Comparison of ENCODE assay signal across 9 cellular contexts in the genomic region with DNA sequence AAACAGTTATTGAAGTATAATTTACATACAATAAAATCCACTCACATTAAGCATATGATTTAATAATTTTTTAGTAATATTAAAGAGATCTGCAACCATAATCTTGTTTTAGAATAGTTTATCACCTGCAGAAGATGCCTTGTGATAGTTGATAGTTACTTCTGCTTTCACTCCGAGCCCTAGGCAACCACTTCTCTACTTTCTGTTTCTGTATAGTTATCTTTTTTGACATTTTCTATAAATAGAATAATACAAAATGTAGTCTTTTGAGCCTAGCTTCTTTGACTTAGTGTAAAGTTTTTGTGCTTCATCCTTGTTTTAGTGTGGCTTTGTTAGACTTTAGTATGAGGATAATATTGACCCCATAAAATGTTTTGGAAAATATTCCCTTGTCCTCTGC.
DNase-seq lines count a peak whose midpoint lies in the region; ATAC-seq and TF ChIP-seq lines count a peak whose summit lies in the region.
"Had no signal": no experiment of that assay in that cellular context is flagged by ENCODE, and none has a peak within 500 bp of the region (broad histone marks: within the 10 kb centered on the region; RNA-seq: fewer than 3 reads in every experiment).

No MANE protein-coding gene starts in this region.

- ATAC-seq in GM19395 (IDR thresholded peaks at IDR 0.05; ENCODE audit: unreplicated experiment) (peak; percentile 96), HG02973 (IDR thresholded peaks at IDR 0.05; ENCODE audit: unreplicated experiment) (peak; percentile 97), heart right ventricle (no peak)

- peaks cover 3 to 14% (median 10%) of the 10 kb centered on the region in 10 experiments; a peak in 17 of 20 replicates for H3K4me1 ChIP-seq in BLaER1 treated with 17β-estradiol and CSF1 and Interleukin-3, amounts not matched to agents 10 nM and 100 nM
- peaks cover 0 to 9% (median 0%) of the 10 kb centered on the region in 9 donors for H3K4me1 ChIP-seq in heart right ventricle

- H3K4me1 Mint-ChIP-seq in activated CD4-positive, alpha-beta T cell treated with anti-CD3 and anti-CD28 coated beads, Interleukin-2, amount 10 ng/mL, durations not matched to agents 24 days and 14 days, result peaks cover 2% of the 10 kb centered on the region

- peaks cover 0 to 23% (median 12%) of the 10 kb centered on the region in 11 experiments; a peak in 13 of 22 replicates for H3K36me3 ChIP-seq in BLaER1 treated with 17β-estradiol and CSF1 and Interleukin-3, amounts not matched to agents 10 nM and 100 nM
- H3K36me3 ChIP-seq in heart right ventricle, result peaks cover 0 to 26% (median 4%) of the 10 kb centered on the region in 9 donors

- 78 to 95% methylated on average over 1 of the region's 1 CpG for WGBS in heart right ventricle, 2 donors

- H3K36me3 Mint-ChIP-seq in activated CD4-positive, alpha-beta T cell treated with anti-CD3 and anti-CD28 coated beads, Interleukin-2, amount 10 ng/mL, durations not matched to agents 24 days and 14 days (ENCODE audit: low read depth), result peaks cover 23% of the 10 kb centered on the region

- peak overlapping the region in 4 of 11 experiments; percentile 9 to 39 (median 24); a peak in 4 of 22 replicates for H3K27ac ChIP-seq in BLaER1 treated with 17β-estradiol and CSF1 and Interleukin-3, amounts not matched to agents 10 nM and 100 nM
- no peak overlapping the region for H3K27ac ChIP-seq in heart right ventricle

- peak; percentile 85 for DNase-seq in MV-4-11 (lab: John Stamatoyannopoulos, UW)
- no peak for DNase-seq in stimulated activated CD4-positive, alpha-beta T cell treated with anti-CD3 and anti-CD28 coated beads, Interleukin-4, amount 100 ng/mL, for 4 hours
- DNase-seq in GM03348 (ENCODE audit: low spot score), result no peak
- no peak for DNase-seq in heart right ventricle
- DNase-seq in activated CD4-positive, alpha-beta T cell treated with anti-CD3 and anti-CD28 coated beads, Interleukin-2, amount 10 ng/mL, durations not matched to agents 24 days and 14 days, result no peak
- DNase-seq: ACHN had no signal

- peaks cover 7 to 20% (median 13%) of the 10 kb centered on the region in 11 experiments; a peak in 21 of 22 replicates for H3K9me3 ChIP-seq in BLaER1 treated with 17β-estradiol and CSF1 and Interleukin-3, amounts not matched to agents 10 nM and 100 nM (replicated peaks in 1 of 11)
- H3K9me3 ChIP-seq in heart right ventricle, result peaks cover 0 to 28% (median 8%) of the 10 kb centered on the region in 11 donors

- TF ChIP-seq CTCF in heart right ventricle (IDR thresholded peaks at IDR 0.05), result no peak

- H3K9ac ChIP-seq in BLaER1 treated with 17β-estradiol and CSF1 and Interleukin-3, amounts not matched to agents 10 nM and 100 nM, result no peak overlapping the region

- H3K4me3 ChIP-seq in BLaER1 treated with 17β-estradiol and CSF1 and Interleukin-3, amounts not matched to agents 10 nM and 100 nM, result peak overlapping the region in 1 of 10 experiments; percentile 22; a peak in 2 of 20 replicates
- no peak overlapping the region for H3K4me3 ChIP-seq in heart right ventricle

- peaks cover 20% of the 10 kb centered on the region for H3K9me3 Mint-ChIP-seq in activated CD4-positive, alpha-beta T cell treated with anti-CD3 and anti-CD28 coated beads, Interleukin-2, amount 10 ng/mL, durations not matched to agents 24 days and 14 days

- intact Hi-C loops in heart right ventricle (cut with DNase I), result no loop called here
- intact Hi-C loops in activated CD4-positive, alpha-beta T cell treated with anti-CD3 and anti-CD28 coated beads, Interleukin-2, amount 10 ng/mL, durations not matched to agents 24 days and 14 days (cut with micrococcal nuclease), result no loop called here

- no peaks in the 10 kb centered on the region for H3K27me3 ChIP-seq in BLaER1 treated with 17β-estradiol and CSF1 and Interleukin-3, amounts not matched to agents 10 nM and 100 nM
- H3K27me3 ChIP-seq in heart right ventricle, result no peaks in the 10 kb centered on the region

- no peak overlapping the region for H3K4me3 Mint-ChIP-seq in activated CD4-positive, alpha-beta T cell treated with anti-CD3 and anti-CD28 coated beads, Interleukin-2, amount 10 ng/mL, durations not matched to agents 24 days and 14 days

- no peaks in the 10 kb centered on the region for H4K20me1 ChIP-seq in BLaER1 treated with 17β-estradiol and CSF1 and Interleukin-3, amounts not matched to agents 10 nM and 100 nM

- H3K27me3 Mint-ChIP-seq in activated CD4-positive, alpha-beta T cell treated with anti-CD3 and anti-CD28 coated beads, Interleukin-2, amount 10 ng/mL, durations not matched to agents 24 days and 14 days, result no peaks in the 10 kb centered on the region

- no peak overlapping the region for H3K27ac Mint-ChIP-seq in activated CD4-positive, alpha-beta T cell treated with anti-CD3 and anti-CD28 coated beads, Interleukin-2, amount 10 ng/mL, durations not matched to agents 24 days and 14 days

- H3K4me2 ChIP-seq in BLaER1 treated with 17β-estradiol and CSF1 and Interleukin-3, amounts not matched to agents 10 nM and 100 nM, result peak overlapping the region in 9 of 11 experiments; percentile 7 to 72 (median 48); a peak in 16 of 22 replicates

Comparison
In these comparisons a context has a peak if more than half of its experiments do, and no peak if none do; other contexts are left out.
1. ATAC-seq: peak in GM19395 (single experiment) and HG02973 (single experiment); none in heart right ventricle (0 of 8).